ENCODE assay signal across 8 cellular contexts in the genomic region with DNA sequence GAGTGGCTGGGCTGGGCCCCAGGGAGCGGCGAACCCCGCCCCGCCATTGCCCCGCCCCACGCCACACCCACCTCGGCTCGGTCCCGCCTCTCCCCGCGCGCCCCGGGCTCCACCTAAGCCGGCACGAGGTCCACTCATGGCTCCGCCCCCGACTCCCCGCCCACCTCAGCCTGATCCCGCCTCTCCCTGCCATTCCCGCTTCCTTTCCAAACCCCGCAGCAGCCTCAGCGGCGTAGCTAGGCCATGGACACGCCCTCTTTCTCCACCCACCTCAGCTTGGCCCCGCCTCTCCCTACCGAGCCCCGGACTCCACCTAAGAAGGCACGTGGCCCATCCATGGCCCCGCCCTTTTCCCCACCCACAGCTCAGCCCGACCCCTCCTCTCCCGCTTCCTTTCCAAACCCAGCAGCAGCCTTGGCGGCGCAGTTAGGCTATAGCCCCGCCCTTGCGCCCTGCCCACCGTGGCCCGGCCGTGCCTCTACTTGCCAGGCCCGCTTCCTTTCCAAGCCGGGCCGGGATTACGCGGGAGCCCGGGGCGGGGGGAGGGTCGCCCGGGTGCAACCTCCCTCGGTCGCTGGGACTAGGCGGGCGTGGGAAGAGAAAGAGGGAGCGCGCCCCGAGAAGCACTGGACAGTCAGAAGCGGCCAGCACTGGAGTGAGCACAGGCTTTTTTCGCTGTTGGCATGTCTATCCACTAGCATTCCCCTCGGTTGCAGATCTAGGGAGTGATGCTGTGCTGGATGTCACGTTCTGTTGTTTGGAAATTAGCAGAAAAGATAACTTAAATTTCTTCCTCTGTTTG. TPM values are rescaled to one million over a fixed set of nuclear protein-coding genes. Genes with fewer than 3 reads are reported as not detected.
DNase-seq lines count a peak whose midpoint lies in the region; ATAC-seq, FAIRE-seq and TF ChIP-seq lines count a peak whose summit lies in the region.

A gene with protein sequence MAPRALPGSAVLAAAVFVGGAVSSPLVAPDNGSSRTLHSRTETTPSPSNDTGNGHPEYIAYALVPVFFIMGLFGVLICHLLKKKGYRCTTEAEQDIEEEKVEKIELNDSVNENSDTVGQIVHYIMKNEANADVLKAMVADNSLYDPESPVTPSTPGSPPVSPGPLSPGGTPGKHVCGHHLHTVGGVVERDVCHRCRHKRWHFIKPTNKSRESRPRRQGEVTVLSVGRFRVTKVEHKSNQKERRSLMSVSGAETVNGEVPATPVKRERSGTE (minus strand): TSS at position 4 of the 802 bp plus-strand sequence. CDS start 89 bp downstream, outside the sequence.

- H3K4me1 Mint-ChIP-seq in HFFc6 (ENCODE audit: low read depth) (peaks cover 49% of the 10 kb centered on the region), neural progenitor cell (peaks cover 40% of the 10 kb centered on the region)
- H3K4me1 Mint-ChIP-seq in activated naive CD4-positive, alpha-beta T cell treated with anti-CD3 and anti-CD28 coated beads for 36 hours (ENCODE audit: low read depth): peaks cover 34% of the 10 kb centered on the region

- DNase-seq in HFFc6 (peak; percentile 99), NAMALWA (ENCODE audit: low spot score) (peak; percentile 99), SK-N-MC (ENCODE audit: low read depth, low spot score) (peak; percentile 73), foreskin keratinocyte (peak; percentile 97 to 99), neural progenitor cell (ENCODE audit: low spot score) (peak; percentile 98)
- DNase-seq in activated naive CD4-positive, alpha-beta T cell treated with anti-CD3 and anti-CD28 coated beads for 36 hours: peak; percentile 100

- H3K27me3 Mint-ChIP-seq in HFFc6 (ENCODE audit: insufficient read depth) (no peaks in the 10 kb centered on the region), neural progenitor cell (ENCODE audit: insufficient read depth, low read depth) (peaks cover 2% of the 10 kb centered on the region)
- no peaks in the 10 kb centered on the region for H3K27me3 Mint-ChIP-seq in activated naive CD4-positive, alpha-beta T cell treated with anti-CD3 and anti-CD28 coated beads for 36 hours (ENCODE audit: low read depth)

- H3K9me3 ChIP-seq in SK-N-MC (ENCODE audit: low read depth, low read length) (no peaks in the 10 kb centered on the region), neural progenitor cell (ENCODE audit: low read depth) (no peaks in the 10 kb centered on the region), stomach smooth muscle (ENCODE audit: control insufficient read depth in 2 of 2, low read length in 2 of 2) (no peaks in the 10 kb centered on the region)

- ATAC-seq in foreskin keratinocyte: peak; percentile 89

- CTCF ChIA-PET in activated naive CD4-positive, alpha-beta T cell treated with anti-CD3 and anti-CD28 coated beads for 36 hours (lab: Charles Lee): interaction anchor here (0.5 to 1.1 kb wide), 4 partner anchors 9 to 446 kb away, joined by 3 to 7 read pairs (median 4); no protein-coding TSS in a partner anchor

- intact Hi-C loops in activated naive CD4-positive, alpha-beta T cell treated with anti-CD3 and anti-CD28 coated beads for 36 hours (cut with micrococcal nuclease): loop anchor here (1.0 to 10.0 kb wide), 13 partner anchors 30 to 1442 kb away; a partner anchor contains a TSS

- no peaks in the 10 kb centered on the region for H3K36me3 ChIP-seq in SK-N-MC (ENCODE audit: insufficient read depth, low read length)
- H3K36me3 ChIP-seq in neural progenitor cell: no peaks in the 10 kb centered on the region
- no peaks in the 10 kb centered on the region for H3K36me3 ChIP-seq in stomach smooth muscle (ENCODE audit: control insufficient read depth in 2 of 2, insufficient read depth in 2 of 2, low read length in 2 of 2)

- H3K4me2 ChIP-seq in neural progenitor cell: peak within 1 kb of the TSS; percentile 89

- peak within 1 kb of the TSS; percentile 64 for H3K9ac ChIP-seq in SK-N-MC (ENCODE audit: insufficient read length)
- H3K9ac ChIP-seq in neural progenitor cell: peak within 1 kb of the TSS; percentile 53
- peak within 1 kb of the TSS; percentile 64 to 96 for H3K9ac ChIP-seq in stomach smooth muscle (ENCODE audit: low read length in 2 of 2)

- H3K9me3 Mint-ChIP-seq in HFFc6 (no peaks in the 10 kb centered on the region), neural progenitor cell (no peaks in the 10 kb centered on the region)
- peaks cover 2% of the 10 kb centered on the region for H3K9me3 Mint-ChIP-seq in activated naive CD4-positive, alpha-beta T cell treated with anti-CD3 and anti-CD28 coated beads for 36 hours

- no peaks in the 10 kb centered on the region for H3K27me3 ChIP-seq in foreskin keratinocyte
- H3K27me3 ChIP-seq in neural progenitor cell: peaks cover 17% of the 10 kb centered on the region
- H3K27me3 ChIP-seq in stomach smooth muscle (ENCODE audit: control insufficient read depth in 1 of 2, insufficient read depth in 2 of 2, low read length in 2 of 2): no peaks in the 10 kb centered on the region

- no peak for TF ChIP-seq CTCF in HFFc6 (IDR thresholded peaks at IDR 0.05)
- TF ChIP-seq CTCF in foreskin keratinocyte (conservative IDR thresholded peaks at IDR 0.05): peak; percentile 3
- no peak for TF ChIP-seq CTCF in neural progenitor cell (IDR thresholded peaks at IDR 0.05)

- peaks cover 7% of the 10 kb centered on the region for H4K20me1 ChIP-seq in neural progenitor cell (ENCODE audit: low read depth)

- no peaks in the 10 kb centered on the region for H3K79me2 ChIP-seq in neural progenitor cell (ENCODE audit: low read depth)

- peak; percentile 99 for FAIRE-seq in G401.6 (lab: Jason Lieb, UNC)

- H3K27ac Mint-ChIP-seq in HFFc6 (peak within 1 kb of the TSS; percentile 73), neural progenitor cell (peak within 1 kb of the TSS; percentile 83)
- H3K27ac Mint-ChIP-seq in activated naive CD4-positive, alpha-beta T cell treated with anti-CD3 and anti-CD28 coated beads for 36 hours: peak within 1 kb of the TSS; percentile 82

- H2AFZ ChIP-seq in neural progenitor cell (replicated peaks): peak within 1 kb of the TSS; percentile 86

- H3K4me1 ChIP-seq in foreskin keratinocyte (no peaks in the 10 kb centered on the region), neural progenitor cell (peaks cover 12% of the 10 kb centered on the region), stomach smooth muscle (ENCODE audit: control insufficient read depth, insufficient read depth, low read length) (peaks cover 22% of the 10 kb centered on the region)

- H3K4me3 ChIP-seq in SK-N-MC (peak within 1 kb of the TSS; percentile 77), neural progenitor cell (peak within 1 kb of the TSS; percentile 79), stomach smooth muscle (ENCODE audit: low read length in 2 of 2) (peak within 1 kb of the TSS; percentile 83 to 92)

- H3K4me3 Mint-ChIP-seq in HFFc6 (peak within 1 kb of the TSS; percentile 92), neural progenitor cell (peak within 1 kb of the TSS; percentile 90)
- H3K4me3 Mint-ChIP-seq in activated naive CD4-positive, alpha-beta T cell treated with anti-CD3 and anti-CD28 coated beads for 36 hours: peak within 1 kb of the TSS; percentile 84

- H3K27ac ChIP-seq in SK-N-MC (no peak within 1 kb of the TSS), foreskin keratinocyte (peak within 1 kb of the TSS; percentile 75), neural progenitor cell (no peak within 1 kb of the TSS), stomach smooth muscle (ENCODE audit: low read length) (peak within 1 kb of the TSS; percentile 91)

- no peaks in the 10 kb centered on the region for H3K36me3 Mint-ChIP-seq in HFFc6 (ENCODE audit: low read depth)
- H3K36me3 Mint-ChIP-seq in activated naive CD4-positive, alpha-beta T cell treated with anti-CD3 and anti-CD28 coated beads for 36 hours (ENCODE audit: low read depth): peaks cover 5% of the 10 kb centered on the region
- H3K36me3 Mint-ChIP-seq in neural progenitor cell: peaks cover 5% of the 10 kb centered on the region

- H3F3A ChIP-seq in neural progenitor cell (ENCODE audit: low read depth): peaks cover 9% of the 10 kb centered on the region

RNA-seq across cellular contexts. Expression of the gene that starts here (rescaled TPM):
- total RNA-seq in HFFc6 (2021; fragmentation: NEBNext Ultra II Directional; extraction: Animal tissue kit (Norgen Biotek cat#: 25700)): 10 to 100 TPM; 20.4 to 31.3 (median 28.9) TPM
- 10 to 100 TPM in 1 of 2 experiments, 1 to 10 TPM in 1; 8.7 to 10.3 TPM for total RNA-seq in activated naive CD4-positive, alpha-beta T cell treated with anti-CD3 and anti-CD28 coated beads for 36 hours
- 46.2 and 47.2 TPM in 2 replicates for total RNA-seq in foreskin keratinocyte
- 0.99 and 1.6 TPM in 2 replicates for polyA plus RNA-seq in foreskin keratinocyte
- total RNA-seq in neural progenitor cell (ENCODE audit: low replicate concordance): 12.1 and 17.5 TPM in 2 replicates

Comparison
In these comparisons a context has a peak if more than half of its experiments do, and no peak if none do; other contexts are left out.
1. H3K27ac ChIP-seq: peak in foreskin keratinocyte (single experiment) and stomach smooth muscle (single experiment); none in SK-N-MC (single experiment) and neural progenitor cell (single experiment).
2. Peak in every context shown above with its lines, with median percentiles within 50 percentile points of each other: DNase-seq, H3K27ac Mint-ChIP-seq, H3K4me3 Mint-ChIP-seq, H3K4me3 ChIP-seq and H3K9ac ChIP-seq.